13 cellular contexts compared by ENCODE assay signal in genomic region chr10:114635101-114635500, GRCh38. TPM values are rescaled to one million over a fixed set of nuclear protein-coding genes. Genes with fewer than 3 reads are reported as not detected.
A peak's percentile ranks its signal among the peaks of the same experiment; 100 is the strongest.
DNase-seq lines count a peak whose midpoint lies in the region; ATAC-seq and TF ChIP-seq lines count a peak whose summit lies in the region.
"Had no signal": no experiment of that assay in that cellular context is flagged by ENCODE, and none has a peak within 500 bp of the region (broad histone marks: within the 10 kb centered on the region; RNA-seq: fewer than 3 reads in every experiment).

No MANE protein-coding gene starts in this region.

- H3K36me3 ChIP-seq in ascending aorta = no peaks in the 10 kb centered on the region
- H3K36me3 ChIP-seq in skeletal muscle satellite cell (ENCODE audit: insufficient read depth, low read length) = no peaks in the 10 kb centered on the region

- H3K4me1 ChIP-seq in ascending aorta (peaks cover 3 to 33% of the 10 kb centered on the region in 2 donors), right cardiac atrium (ENCODE audit: control insufficient read depth, insufficient read depth, low read length) (peaks cover 18% of the 10 kb centered on the region), skeletal muscle satellite cell (ENCODE audit: control insufficient read depth, insufficient read depth, low read length) (peaks cover 62% of the 10 kb centered on the region)

- intact Hi-C loops in ascending aorta (cut with DNase I) (loop anchor here (5.0 to 10.0 kb wide), 3 partner anchors 132 to 1160 kb away; partner anchors contain the start of gene TRUB1), right cardiac atrium (cut with DNase I) (loop anchor here in 2 of 4 donors (10.0 kb wide), 2 partner anchors 50 to 130 kb away; no protein-coding TSS in a partner anchor)

- H3K9me3 ChIP-seq in ascending aorta = no peaks in the 10 kb centered on the region
- H3K9me3 ChIP-seq in right cardiac atrium (ENCODE audit: control insufficient read depth, low read length) = no peaks in the 10 kb centered on the region
- no peaks in the 10 kb centered on the region for H3K9me3 ChIP-seq in skeletal muscle satellite cell (replicated peaks; ENCODE audit: low read length)

- TF ChIP-seq RAD21 in Ishikawa (IDR thresholded peaks at IDR 0.05; ENCODE audit: low read depth) = no peak

- no peak for ATAC-seq in right cardiac atrium
- ATAC-seq in HG03565 (IDR thresholded peaks at IDR 0.05; ENCODE audit: unreplicated experiment) = no peak
- no peak for ATAC-seq in HG02981 (IDR thresholded peaks at IDR 0.05; ENCODE audit: unreplicated experiment)

- H3K27ac ChIP-seq in ascending aorta = peak overlapping the region; percentile 60 to 76
- H3K27ac ChIP-seq in right cardiac atrium (ENCODE audit: low read length) = peak overlapping the region; percentile 90

- TF ChIP-seq CTCF in ascending aorta (IDR thresholded peaks at IDR 0.05) = no peak

- H3K4me2 ChIP-seq in skeletal muscle satellite cell (ENCODE audit: low read length) = peak overlapping the region; percentile 63

- H3K9ac ChIP-seq in skeletal muscle satellite cell (ENCODE audit: low read depth, low read length) = peak overlapping the region; percentile 44

- H3K4me3 ChIP-seq in ascending aorta (peak overlapping the region in 1 of 2 donors; percentile 2), right cardiac atrium (ENCODE audit: low read length) (peak overlapping the region; percentile 5), skeletal muscle satellite cell (ENCODE audit: low read length) (peak overlapping the region; percentile 17)

- no peak for TF ChIP-seq EP300 in Ishikawa (IDR thresholded peaks at IDR 0.05; ENCODE audit: borderline replicate concordance)

- WGBS in right cardiac atrium = 17% methylated on average over 7 of the region's 7 CpGs

- DNase-seq in ascending aorta (ENCODE audit: low spot score in 2 of 2) = no peak
- DNase-seq in right cardiac atrium = no peak
- DNase-seq in 8988T = no peak
- DNase-seq in SHP77 (lab: John Stamatoyannopoulos, UW) = no peak
- DNase-seq: activated CD8-positive, alpha-beta memory T cell treated with anti-CD3 and anti-CD28 coated beads for 24 hours; activated naive CD4-positive, alpha-beta T cell treated with anti-CD3 and anti-CD28 coated beads, Interleukin-2, amount 50 U/mL, for 16 hours; effector CD8-positive, alpha-beta T cell; stimulated activated CD4-positive, alpha-beta T cell treated with anti-CD3 and anti-CD28 coated beads, Interleukin-12 subunit alpha, Interleukin-12 subunit beta, amount 100 ng/mL, for 4 hours; T-helper 9 cell had no signal

- H3K27me3 ChIP-seq in ascending aorta (no peaks in the 10 kb centered on the region), right cardiac atrium (ENCODE audit: control insufficient read depth, insufficient read depth) (no peaks in the 10 kb centered on the region), skeletal muscle satellite cell (ENCODE audit: control insufficient read depth, insufficient read depth, low read length) (peaks cover 21% of the 10 kb centered on the region)

TF ChIP-seq in Ishikawa, 13 proteins besides CTCF, POLR2A, EP300 and RAD21:
- TF ChIP-seq USF1 (IDR thresholded peaks at IDR 0.05) (no peak), YY1 (IDR thresholded peaks at IDR 0.05; ENCODE audit: low read depth) (no peak), TCF12 (IDR thresholded peaks at IDR 0.05; ENCODE audit: low read depth) (no peak), CEBPB (IDR thresholded peaks at IDR 0.05) (no peak), REST (IDR thresholded peaks at IDR 0.05; ENCODE audit: low read depth) (no peak), NFIC (IDR thresholded peaks at IDR 0.05) (peak; percentile 9; the same call in 1 of the 2 replicates)

RNA-seq across cellular contexts. Expression of gene ABLIM1, which starts 23.0 kb away (rescaled TPM):
- total RNA-seq in ascending aorta = 87.7 TPM
- total RNA-seq in right cardiac atrium = 100 to 1,000 TPM; 385 to 462 (median 426) TPM
- polyA plus RNA-seq in right cardiac atrium = 149 TPM
- total RNA-seq in skeletal muscle satellite cell (2012; rRNA removed) = 0.76 and 2.0 TPM in 2 replicates
